ENCODE assay signal across 14 cellular contexts in genomic region chr2:225768741-225769140, GRCh38.
DNase-seq lines count a peak whose midpoint lies in the region; ATAC-seq and TF ChIP-seq lines count a peak whose summit lies in the region.
"Had no signal": no experiment of that assay in that cellular context is flagged by ENCODE, and none has a peak within 500 bp of the region (broad histone marks: within the 10 kb centered on the region; RNA-seq: fewer than 3 reads in every experiment).

No MANE protein-coding gene starts in this region.

- H3K27ac Mint-ChIP-seq in GM23338 (no peak overlapping the region), endodermal cell (no peak overlapping the region)
- H3K27ac Mint-ChIP-seq in stimulated activated memory B cell treated with anti-CD40 and anti-IgM and Interleukin-4, amounts not matched to agents 10 μg/mL and 1 μg/mL and 100 μg/mL, for 72 hours = no peak overlapping the region
- H3K27ac Mint-ChIP-seq: CD4-positive, alpha-beta memory T cell had no signal

- ATAC-seq in GM23338 = no peak
- peak; percentile 28 for ATAC-seq in stimulated activated memory B cell treated with anti-CD40 and anti-IgM and Interleukin-4, amounts not matched to agents 10 μg/mL and 1 μg/mL and 100 μg/mL, for 72 hours
- ATAC-seq: K562 had no signal

- H3K4me3 Mint-ChIP-seq in GM23338 (no peak overlapping the region), endodermal cell (no peak overlapping the region)
- H3K4me3 Mint-ChIP-seq in stimulated activated memory B cell treated with anti-CD40 and anti-IgM and Interleukin-4, amounts not matched to agents 10 μg/mL and 1 μg/mL and 100 μg/mL, for 72 hours = no peak overlapping the region
- H3K4me3 Mint-ChIP-seq: CD4-positive, alpha-beta memory T cell had no signal

- TF ChIP-seq POLR2A in adrenal gland (IDR thresholded peaks at IDR 0.05) = no peak

- H3K4me3 ChIP-seq in GM23338 = no peak overlapping the region
- H3K4me3 ChIP-seq in endodermal cell (ENCODE audit: low read length) = no peak overlapping the region
- no peak overlapping the region for H3K4me3 ChIP-seq in SJCRH30
- no peak overlapping the region for H3K4me3 ChIP-seq in BE2C (ENCODE audit: low read depth, low read length)
- H3K4me3 ChIP-seq in adrenal gland = no peak overlapping the region
- H3K4me3 ChIP-seq: K562 had no signal

- no peaks in the 10 kb centered on the region for H4K20me1 ChIP-seq in GM23338 (replicated peaks; ENCODE audit: insufficient read depth)

- H3K36me3 Mint-ChIP-seq in GM23338 (ENCODE audit: low read depth) (no peaks in the 10 kb centered on the region), endodermal cell (ENCODE audit: low read depth) (no peaks in the 10 kb centered on the region)
- H3K36me3 Mint-ChIP-seq in stimulated activated memory B cell treated with anti-CD40 and anti-IgM and Interleukin-4, amounts not matched to agents 10 μg/mL and 1 μg/mL and 100 μg/mL, for 72 hours = no peaks in the 10 kb centered on the region
- H3K36me3 Mint-ChIP-seq: CD4-positive, alpha-beta memory T cell had no signal

- no peaks in the 10 kb centered on the region for H3K4me1 Mint-ChIP-seq in GM23338
- no peaks in the 10 kb centered on the region for H3K4me1 Mint-ChIP-seq in endodermal cell
- H3K4me1 Mint-ChIP-seq in stimulated activated memory B cell treated with anti-CD40 and anti-IgM and Interleukin-4, amounts not matched to agents 10 μg/mL and 1 μg/mL and 100 μg/mL, for 72 hours = no peaks in the 10 kb centered on the region
- H3K4me1 Mint-ChIP-seq: CD4-positive, alpha-beta memory T cell had no signal

- intact Hi-C loops in adrenal gland (cut with DNase I) = no loop called here

- no peaks in the 10 kb centered on the region for H3F3A ChIP-seq in GM23338 (replicated peaks; ENCODE audit: low read depth)

- WGBS in endodermal cell (ENCODE audit: insufficient coverage in 1 of 2, insufficient read length in 1 of 2), 2 experiments = 89 to 94% methylated on average over 2 to 3 of the region's 3 CpGs
- 79 to 90% (median 83%) methylated on average over 3 of the region's 3 CpGs for WGBS in adrenal gland, 4 donors

- H3K27me3 Mint-ChIP-seq in GM23338 (ENCODE audit: insufficient read depth, low read depth, poor library complexity) = no peaks in the 10 kb centered on the region
- H3K27me3 Mint-ChIP-seq in endodermal cell (ENCODE audit: insufficient read depth) = no peaks in the 10 kb centered on the region
- no peaks in the 10 kb centered on the region for H3K27me3 Mint-ChIP-seq in stimulated activated memory B cell treated with anti-CD40 and anti-IgM and Interleukin-4, amounts not matched to agents 10 μg/mL and 1 μg/mL and 100 μg/mL, for 72 hours

- TF ChIP-seq CTCF in GM23338 (conservative IDR thresholded peaks at IDR 0.05; ENCODE audit: low read depth in 2 of 2) (peak; percentile 10 to 51; a peak in 2 of 4 replicates), endodermal cell (conservative IDR thresholded peaks at IDR 0.05) (peak; percentile 29), BE2C (IDR thresholded peaks at IDR 0.05; ENCODE audit: low read depth, low read length) (no peak), adrenal gland (IDR thresholded peaks at IDR 0.05) (no peak)

- H3K9me2 ChIP-seq in GM23338 (ENCODE audit: insufficient read depth) = peaks cover 4% of the 10 kb centered on the region; the same call in 1 of the 2 replicates

- H3K9me3 ChIP-seq in endodermal cell (ENCODE audit: control insufficient read depth, low read length) (no peaks in the 10 kb centered on the region), SJCRH30 (replicated peaks) (no peaks in the 10 kb centered on the region; the same call in 1 of the 2 replicates), BE2C (no peaks in the 10 kb centered on the region), adrenal gland (replicated peaks in 1 of 3) (no peaks in the 10 kb centered on the region)

- H3K4me2 ChIP-seq in GM23338 = no peak overlapping the region

- H3K27me3 ChIP-seq in GM23338 (ENCODE audit: insufficient read depth) (no peaks in the 10 kb centered on the region), endodermal cell (ENCODE audit: control insufficient read depth, insufficient read depth, low read length, poor library complexity, severe bottlenecking) (no peaks in the 10 kb centered on the region), SJCRH30 (no peaks in the 10 kb centered on the region), BE2C (no peaks in the 10 kb centered on the region), adrenal gland (no peaks in the 10 kb centered on the region)

- no peaks in the 10 kb centered on the region for H3K79me2 ChIP-seq in GM23338 (replicated peaks; ENCODE audit: insufficient read depth)

- H2AFZ ChIP-seq in GM23338 = no peak overlapping the region

- H3K4me1 ChIP-seq in GM23338 (ENCODE audit: insufficient read depth) (no peaks in the 10 kb centered on the region), endodermal cell (ENCODE audit: control insufficient read depth, insufficient read depth, low read length) (no peaks in the 10 kb centered on the region), SJCRH30 (peaks cover 33% of the 10 kb centered on the region), BE2C (no peaks in the 10 kb centered on the region), adrenal gland (replicated peaks in 1 of 2) (no peaks in the 10 kb centered on the region)

- no peak overlapping the region for H3K9ac ChIP-seq in endodermal cell (ENCODE audit: extremely low read depth, low read length, poor library complexity, severe bottlenecking)

- DNase-seq in GM23338 (ENCODE audit: low spot score) (peak; percentile 10), endodermal cell (peak; percentile 57), SJCRH30 (no peak), BE2C (no peak), adrenal gland (no peak), SKM-1 treated with dmso at 0.1 percent for 144 hours (lab: John Stamatoyannopoulos, UW; ENCODE audit: unreplicated experiment) (no peak)
- DNase-seq: ACHN; C1 segment of cervical spinal cord; CD4-positive, alpha-beta memory T cell; DMS79; Karpas-422 had no signal

- H3K27ac ChIP-seq in GM23338 (ENCODE audit: low read depth) (no peak overlapping the region), endodermal cell (ENCODE audit: low read depth, low read length) (no peak overlapping the region), SJCRH30 (no peak overlapping the region), adrenal gland (no peak overlapping the region)
- H3K27ac ChIP-seq: HL-60 had no signal

- H3K36me3 ChIP-seq in GM23338 (ENCODE audit: insufficient read depth) (no peaks in the 10 kb centered on the region), endodermal cell (ENCODE audit: control insufficient read depth, insufficient read depth, low read length) (no peaks in the 10 kb centered on the region), SJCRH30 (no peaks in the 10 kb centered on the region), BE2C (no peaks in the 10 kb centered on the region), adrenal gland (replicated peaks in 1 of 2) (no peaks in the 10 kb centered on the region)

- H3K9me3 Mint-ChIP-seq in GM23338 = no peaks in the 10 kb centered on the region
- H3K9me3 Mint-ChIP-seq in endodermal cell = no peaks in the 10 kb centered on the region
- no peaks in the 10 kb centered on the region for H3K9me3 Mint-ChIP-seq in stimulated activated memory B cell treated with anti-CD40 and anti-IgM and Interleukin-4, amounts not matched to agents 10 μg/mL and 1 μg/mL and 100 μg/mL, for 72 hours
- H3K9me3 Mint-ChIP-seq: CD4-positive, alpha-beta memory T cell had no signal

TF ChIP-seq in GM23338, 12 proteins besides CTCF, POLR2A, EP300 and RAD21 (continues in another document):
- TF ChIP-seq EZH2 (IDR thresholded peaks at IDR 0.05; ENCODE audit: low read depth, unreplicated experiment) (no peak), POLR2AphosphoS5 (IDR thresholded peaks at IDR 0.05; ENCODE audit: low read depth) (no peak), JUNB (IDR thresholded peaks at IDR 0.05; ENCODE audit: unreplicated experiment) (no peak), STAT1 (IDR thresholded peaks at IDR 0.05; ENCODE audit: unreplicated experiment) (no peak), NANOG (IDR thresholded peaks at IDR 0.05; ENCODE audit: borderline replicate concordance) (no peak), EZH2phosphoT487 (IDR thresholded peaks at IDR 0.05; ENCODE audit: unreplicated experiment) (no peak), ZNF331 (CRISPR knock-in tag; IDR thresholded peaks at IDR 0.05; ENCODE audit: low read depth) (no peak)
- TF ChIP-seq, protein P1, sequence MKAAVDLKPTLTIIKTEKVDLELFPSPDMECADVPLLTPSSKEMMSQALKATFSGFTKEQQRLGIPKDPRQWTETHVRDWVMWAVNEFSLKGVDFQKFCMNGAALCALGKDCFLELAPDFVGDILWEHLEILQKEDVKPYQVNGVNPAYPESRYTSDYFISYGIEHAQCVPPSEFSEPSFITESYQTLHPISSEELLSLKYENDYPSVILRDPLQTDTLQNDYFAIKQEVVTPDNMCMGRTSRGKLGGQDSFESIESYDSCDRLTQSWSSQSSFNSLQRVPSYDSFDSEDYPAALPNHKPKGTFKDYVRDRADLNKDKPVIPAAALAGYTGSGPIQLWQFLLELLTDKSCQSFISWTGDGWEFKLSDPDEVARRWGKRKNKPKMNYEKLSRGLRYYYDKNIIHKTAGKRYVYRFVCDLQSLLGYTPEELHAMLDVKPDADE (IDR thresholded peaks at IDR 0.05) = no peak

Comparison
In these comparisons a context has a peak if more than half of its experiments do, and no peak if none do; other contexts are left out.
1. DNase-seq: peak in GM23338 (single experiment) and endodermal cell (single experiment); none in SJCRH30 (0 of 2), BE2C (single experiment), adrenal gland (0 of 7) and SKM-1 treated with dmso at 0.1 percent for 144 hours (single experiment).
2. CTCF ChIP-seq: peak in GM23338 (2 of 2) and endodermal cell (single experiment); none in BE2C (single experiment) and adrenal gland (0 of 6).